In genomic region chr2:191806396-191806795, GRCh38 we compare ENCODE assay signal across 19 cellular contexts. TPM values are rescaled to one million over a fixed set of nuclear protein-coding genes. Genes with fewer than 3 reads are reported as not detected.
"Had no signal": no experiment of that assay in that cellular context is flagged by ENCODE, and none has a peak within 500 bp of the region (broad histone marks: within the 10 kb centered on the region; RNA-seq: fewer than 3 reads in every experiment).

No MANE protein-coding gene starts in this region.

- ATAC-seq: activated CD8-positive, alpha-beta T cell treated with anti-CD3 and anti-CD28 coated beads, Interleukin-2, amount 10 ng/mL, durations not matched to agents 7 days and 5 days; effector memory CD8-positive, alpha-beta T cell; foreskin keratinocyte; left colon; naive thymus-derived CD8-positive, alpha-beta T cell; right cardiac atrium; stimulated activated naive B cell treated with anti-CD40 and anti-IgM and Interleukin-4, amounts not matched to agents 10 μg/mL and 1 μg/mL and 100 μg/mL, for 72 hours had no signal

- H3K4me1 ChIP-seq: foreskin keratinocyte, suprapubic skin, upper lobe of left lung had no signal

- H3K27ac ChIP-seq: epithelial cell of prostate, foreskin keratinocyte, suprapubic skin, upper lobe of left lung, VCaP had no signal

- H3K27ac Mint-ChIP-seq: activated CD8-positive, alpha-beta T cell treated with anti-CD3 and anti-CD28 coated beads, Interleukin-2, amount 10 ng/mL, durations not matched to agents 7 days and 5 days; activated T-helper 1 cell treated with anti-CD3 and anti-CD28 coated beads, Interleukin-12 subunit alpha, Interleukin-12 subunit beta, Interleukin-2, Interleukin-4 antibody, amounts not matched to agents 30 ng/mL and 10 ng/mL and 1 ng/mL, durations not matched to agents 14 hours and 24 hours and 36 hours; effector memory CD8-positive, alpha-beta T cell; immature natural killer cell; naive thymus-derived CD8-positive, alpha-beta T cell; progenitor cell of endocrine pancreas; stimulated activated naive B cell treated with anti-CD40 and anti-IgM and Interleukin-4, amounts not matched to agents 10 μg/mL and 1 μg/mL and 100 μg/mL, for 72 hours had no signal

- DNase-seq: activated CD8-positive, alpha-beta memory T cell treated with anti-CD3 and anti-CD28 coated beads, Interleukin-2, amount 50 U/mL, for 48 hours; activated CD8-positive, alpha-beta T cell treated with anti-CD3 and anti-CD28 coated beads, Interleukin-2, amount 10 ng/mL, durations not matched to agents 7 days and 5 days; activated naive CD4-positive, alpha-beta T cell; effector memory CD8-positive, alpha-beta T cell; foreskin keratinocyte; immature natural killer cell; left colon; naive thymus-derived CD8-positive, alpha-beta T cell; right cardiac atrium; stimulated activated CD4-positive, alpha-beta T cell treated with anti-CD3 and anti-CD28 coated beads, Interleukin-1b, Interleukin-23, amount 100 ng/mL, for 48 hours; stimulated activated naive B cell treated with anti-CD40 and anti-IgM and Interleukin-4, amounts not matched to agents 10 μg/mL and 1 μg/mL and 100 μg/mL, for 72 hours; T1000; upper lobe of left lung had no signal

- H3K9me3 ChIP-seq: suprapubic skin, upper lobe of left lung had no signal

- H3K4me3 Mint-ChIP-seq: activated CD8-positive, alpha-beta T cell treated with anti-CD3 and anti-CD28 coated beads, Interleukin-2, amount 10 ng/mL, durations not matched to agents 7 days and 5 days; activated T-helper 1 cell treated with anti-CD3 and anti-CD28 coated beads, Interleukin-12 subunit alpha, Interleukin-12 subunit beta, Interleukin-2, Interleukin-4 antibody, amounts not matched to agents 30 ng/mL and 10 ng/mL and 1 ng/mL, durations not matched to agents 14 hours and 24 hours and 36 hours; central memory CD8-positive, alpha-beta T cell; effector memory CD8-positive, alpha-beta T cell; immature natural killer cell; naive thymus-derived CD8-positive, alpha-beta T cell; stimulated activated naive B cell treated with anti-CD40 and anti-IgM and Interleukin-4, amounts not matched to agents 10 μg/mL and 1 μg/mL and 100 μg/mL, for 72 hours had no signal

- H3K36me3 Mint-ChIP-seq: immature natural killer cell; naive thymus-derived CD8-positive, alpha-beta T cell; stimulated activated naive B cell treated with anti-CD40 and anti-IgM and Interleukin-4, amounts not matched to agents 10 μg/mL and 1 μg/mL and 100 μg/mL, for 72 hours had no signal

- H3K36me3 ChIP-seq: suprapubic skin, upper lobe of left lung had no signal

- H3K27me3 ChIP-seq: foreskin keratinocyte, suprapubic skin, upper lobe of left lung had no signal

- H3K4me1 Mint-ChIP-seq: central memory CD8-positive, alpha-beta T cell; immature natural killer cell; naive thymus-derived CD8-positive, alpha-beta T cell; stimulated activated naive B cell treated with anti-CD40 and anti-IgM and Interleukin-4, amounts not matched to agents 10 μg/mL and 1 μg/mL and 100 μg/mL, for 72 hours had no signal

- H3K9me3 Mint-ChIP-seq: activated T-helper 1 cell treated with anti-CD3 and anti-CD28 coated beads, Interleukin-12 subunit alpha, Interleukin-12 subunit beta, Interleukin-2, Interleukin-4 antibody, amounts not matched to agents 30 ng/mL and 10 ng/mL and 1 ng/mL, durations not matched to agents 14 hours and 24 hours and 36 hours; central memory CD8-positive, alpha-beta T cell; effector memory CD8-positive, alpha-beta T cell; naive thymus-derived CD8-positive, alpha-beta T cell; stimulated activated naive B cell treated with anti-CD40 and anti-IgM and Interleukin-4, amounts not matched to agents 10 μg/mL and 1 μg/mL and 100 μg/mL, for 72 hours had no signal

- H3K4me3 ChIP-seq: suprapubic skin, upper lobe of left lung had no signal

- H3K27me3 Mint-ChIP-seq: progenitor cell of endocrine pancreas; stimulated activated naive B cell treated with anti-CD40 and anti-IgM and Interleukin-4, amounts not matched to agents 10 μg/mL and 1 μg/mL and 100 μg/mL, for 72 hours had no signal

RNA-seq across cellular contexts. Expression of gene CAVIN2, which starts 40.5 kb away (rescaled TPM):
- total RNA-seq: activated CD8-positive, alpha-beta T cell treated with anti-CD3 and anti-CD28 coated beads, Interleukin-2, amount 10 ng/mL, durations not matched to agents 7 days and 5 days; activated T-helper 1 cell treated with anti-CD3 and anti-CD28 coated beads, Interleukin-12 subunit alpha, Interleukin-12 subunit beta, Interleukin-2, Interleukin-4 antibody, amounts not matched to agents 30 ng/mL and 10 ng/mL and 1 ng/mL, durations not matched to agents 14 hours and 24 hours and 36 hours; naive thymus-derived CD8-positive, alpha-beta T cell had no signal
- polyA plus RNA-seq: naive thymus-derived CD8-positive, alpha-beta T cell had no signal
